In genomic region chr4:37882665-37883296, GRCh38 we compare ENCODE assay signal across 17 cellular contexts. TPM values are rescaled to one million over a fixed set of nuclear protein-coding genes. Genes with fewer than 3 reads are reported as not detected.
DNase-seq lines count a peak whose midpoint lies in the region; ATAC-seq and TF ChIP-seq lines count a peak whose summit lies in the region.
"Had no signal": no experiment of that assay in that cellular context is flagged by ENCODE, and none has a peak within 500 bp of the region (broad histone marks: within the 10 kb centered on the region; RNA-seq: fewer than 3 reads in every experiment).

No MANE protein-coding gene starts in this region.

- POLR2A ChIA-PET in naive thymus-derived CD8-positive, alpha-beta T cell (lab: Charles Lee), result no interaction called here

- no peaks in the 10 kb centered on the region for H3K36me3 Mint-ChIP-seq in naive thymus-derived CD8-positive, alpha-beta T cell

- in situ Hi-C loops in SK-MEL-5 (cut with HindIII; ENCODE audit: low pct_unique_long_range_greater_than_20kb, low sequenced_read_pairs), result no loop called here

- H3K9me3 ChIP-seq in upper lobe of right lung, result no peaks in the 10 kb centered on the region
- H3K9me3 ChIP-seq: spleen had no signal

- H3K4me3 Mint-ChIP-seq in naive thymus-derived CD8-positive, alpha-beta T cell, result no peak overlapping the region
- H3K4me3 Mint-ChIP-seq: activated CD4-positive, alpha-beta T cell treated with anti-CD3 and anti-CD28 coated beads for 36 hours; dendritic cell treated with granulocyte-macrophage colony-stimulating factor and Interleukin-4, amounts not matched to agents 40 ng/mL and 50 ng/mL, for 4 days; T-helper 1 cell treated with Interleukin-12 subunit alpha and Interleukin-12 subunit beta and Interleukin-4 antibody, amounts not matched to agents 30 μg/mL and 1 μg/mL, for 36 hours had no signal

- DNase-seq in A172 (ENCODE audit: low spot score) (peak; percentile 15), H7 (peak; percentile 43), SK-MEL-5 (ENCODE audit: low read depth, low spot score) (peak; percentile 38), kidney epithelial cell (ENCODE audit: low read depth) (no peak), globus pallidus (ENCODE audit: low spot score) (no peak), upper lobe of right lung (no peak)
- no peak for DNase-seq in naive thymus-derived CD8-positive, alpha-beta T cell
- DNase-seq in stimulated activated CD8-positive, alpha-beta memory T cell treated with anti-CD3 and anti-CD28 coated beads, Interleukin-4, amount 100 ng/mL, for 48 hours, result no peak
- DNase-seq: activated CD4-positive, alpha-beta T cell treated with anti-CD3 and anti-CD28 coated beads for 36 hours; activated T-cell treated with anti-CD3 and anti-CD28 coated beads, Interleukin-2, amount 50 U/mL, for 48 hours; amniotic stem cell; NCI-H1092 treated with DMSO at 0.1 percent for 48 hours; NCI-H345; nucleus accumbens; spleen had no signal

- ATAC-seq in naive thymus-derived CD8-positive, alpha-beta T cell, result no peak
- no peak for ATAC-seq in upper lobe of right lung
- ATAC-seq: activated CD4-positive, alpha-beta T cell treated with anti-CD3 and anti-CD28 coated beads for 36 hours had no signal

- H3K36me3 ChIP-seq in H7 (replicated peaks; ENCODE audit: control insufficient read depth, insufficient read depth, low read length) (no peaks in the 10 kb centered on the region), kidney epithelial cell (ENCODE audit: control insufficient read depth, insufficient read depth, low read length) (no peaks in the 10 kb centered on the region), upper lobe of right lung (no peaks in the 10 kb centered on the region)
- H3K36me3 ChIP-seq: spleen had no signal

- H3K27ac ChIP-seq in upper lobe of right lung, result no peak overlapping the region
- H3K27ac ChIP-seq: spleen had no signal

- peaks cover 0 to 10% (median 3%) of the 10 kb centered on the region in 5 donors for H3K27me3 Mint-ChIP-seq in naive thymus-derived CD8-positive, alpha-beta T cell

- intact Hi-C loops in upper lobe of right lung (cut with DNase I), result no loop called here

- H3K4me1 ChIP-seq in upper lobe of right lung, result no peaks in the 10 kb centered on the region

- TF ChIP-seq CTCF in kidney epithelial cell (IDR thresholded peaks at IDR 0.05; ENCODE audit: insufficient read depth, low read length, poor library complexity, severe bottlenecking), result peak; percentile 11
- TF ChIP-seq CTCF in upper lobe of right lung (IDR thresholded peaks at IDR 0.05), result no peak

- H3K4me3 ChIP-seq in H7 (ENCODE audit: insufficient read depth, low read depth, low read length) (no peak overlapping the region), kidney epithelial cell (ENCODE audit: low read depth, low read length) (no peak overlapping the region), upper lobe of right lung (no peak overlapping the region)
- H3K4me3 ChIP-seq: spleen had no signal

- no peaks in the 10 kb centered on the region for H3K9me3 Mint-ChIP-seq in naive thymus-derived CD8-positive, alpha-beta T cell
- H3K9me3 Mint-ChIP-seq: dendritic cell treated with granulocyte-macrophage colony-stimulating factor and Interleukin-4, amounts not matched to agents 40 ng/mL and 50 ng/mL, for 4 days; T-helper 1 cell treated with Interleukin-12 subunit alpha and Interleukin-12 subunit beta and Interleukin-4 antibody, amounts not matched to agents 30 μg/mL and 1 μg/mL, for 36 hours had no signal

- H3K27ac Mint-ChIP-seq in naive thymus-derived CD8-positive, alpha-beta T cell, result no peak overlapping the region
- H3K27ac Mint-ChIP-seq: activated CD4-positive, alpha-beta T cell treated with anti-CD3 and anti-CD28 coated beads for 36 hours; dendritic cell treated with granulocyte-macrophage colony-stimulating factor and Interleukin-4, amounts not matched to agents 40 ng/mL and 50 ng/mL, for 4 days; T-helper 1 cell treated with Interleukin-12 subunit alpha and Interleukin-12 subunit beta and Interleukin-4 antibody, amounts not matched to agents 30 μg/mL and 1 μg/mL, for 36 hours had no signal

- peaks cover 0 to 9% (median 3%) of the 10 kb centered on the region in 4 donors for H3K4me1 Mint-ChIP-seq in naive thymus-derived CD8-positive, alpha-beta T cell

- H3K27me3 ChIP-seq in H7 (ENCODE audit: control insufficient read depth, insufficient read depth, low read length) (peaks cover 4% of the 10 kb centered on the region), kidney epithelial cell (ENCODE audit: control insufficient read depth, insufficient read depth, low read length) (peaks cover 2% of the 10 kb centered on the region), upper lobe of right lung (no peaks in the 10 kb centered on the region)
- H3K27me3 ChIP-seq: spleen had no signal

RNA-seq across cellular contexts. Expression of gene TBC1D1, which starts 8.1 kb away (rescaled TPM):
- total RNA-seq in A172 (2014; rRNA removed; shearing (Covaris generic)), result 72.8 and 97.0 TPM in 2 replicates
- total RNA-seq in H7 (2014; rRNA removed; shearing (Covaris generic)), result 102 and 132 TPM in 2 replicates
- total RNA-seq in SK-MEL-5 (2014; rRNA removed; shearing (Covaris generic)), result 51.9 and 54.9 TPM in 2 replicates
- 46.0 and 63.2 TPM in 2 replicates for polyA plus RNA-seq in SK-MEL-5 (2015; cell fraction: cytosol; rRNA removed)
- 37.0 and 37.2 TPM in 2 replicates for polyA plus RNA-seq in SK-MEL-5 (2015; cell fraction: nucleus; rRNA removed)
- 93.1 and 133 TPM in 2 replicates for total RNA-seq in kidney epithelial cell
- total RNA-seq in naive thymus-derived CD8-positive, alpha-beta T cell, result 10 to 100 TPM; 49.1 to 53.8 TPM
- polyA plus RNA-seq in naive thymus-derived CD8-positive, alpha-beta T cell, result 10 to 100 TPM; 18.4 to 27.2 (median 18.7) TPM
- 61.9 TPM for total RNA-seq in upper lobe of right lung

RNA-seq across cellular contexts. Expression of gene PGM2, which starts 56.3 kb away (rescaled TPM):
- total RNA-seq in A172 (2014; rRNA removed; shearing (Covaris generic)), result 38.6 and 51.4 TPM in 2 replicates
- 23.7 and 31.4 TPM in 2 replicates for total RNA-seq in H7 (2014; rRNA removed; shearing (Covaris generic))
- total RNA-seq in SK-MEL-5 (2014; rRNA removed; shearing (Covaris generic)), result 30.0 and 32.4 TPM in 2 replicates
- 19.4 and 19.9 TPM in 2 replicates for polyA plus RNA-seq in SK-MEL-5 (2015; cell fraction: cytosol; rRNA removed)
- polyA plus RNA-seq in SK-MEL-5 (2015; cell fraction: nucleus; rRNA removed), result 23.3 and 33.0 TPM in 2 replicates
- 24.3 and 27.8 TPM in 2 replicates for total RNA-seq in kidney epithelial cell
- total RNA-seq in naive thymus-derived CD8-positive, alpha-beta T cell, result 10 to 100 TPM; 18.3 to 18.9 TPM
- 10 to 100 TPM; 17.3 to 22.0 (median 17.9) TPM for polyA plus RNA-seq in naive thymus-derived CD8-positive, alpha-beta T cell
- 25.0 TPM for total RNA-seq in upper lobe of right lung

Comparison
In these comparisons a context has a peak if more than half of its experiments do, and no peak if none do; other contexts are left out.
1. DNase-seq: peak in A172 (single experiment), H7 (single experiment) and SK-MEL-5 (single experiment); none in kidney epithelial cell (single experiment), naive thymus-derived CD8-positive, alpha-beta T cell (0 of 10), globus pallidus (single experiment), upper lobe of right lung (single experiment) and stimulated activated CD8-positive, alpha-beta memory T cell treated with anti-CD3 and anti-CD28 coated beads, Interleukin-4, amount 100 ng/mL, for 48 hours (single experiment).